Comparison of ENCODE assay signal across 12 cellular contexts in genomic region chr1:27869719-27870085, GRCh38. TPM values are rescaled to one million over a fixed set of nuclear protein-coding genes. Genes with fewer than 3 reads are reported as not detected.
A peak's percentile ranks its signal among the peaks of the same experiment; 100 is the strongest.
DNase-seq lines count a peak whose midpoint lies in the region; ATAC-seq and TF ChIP-seq lines count a peak whose summit lies in the region.
"Had no signal": no experiment of that assay in that cellular context is flagged by ENCODE, and none has a peak within 500 bp of the region (broad histone marks: within the 10 kb centered on the region; RNA-seq: fewer than 3 reads in every experiment).

No MANE protein-coding gene starts in this region.

- H3K4me1 ChIP-seq in testis: peaks cover 21% of the 10 kb centered on the region
- H3K4me1 ChIP-seq: foreskin keratinocyte had no signal

- no peak for ATAC-seq in activated T-cell treated with anti-CD3 and anti-CD28 coated beads, Interleukin-2, amount 50 U/mL, for 4 hours
- no peak for ATAC-seq in T-helper 17 cell
- no peak for ATAC-seq in GM19452 (IDR thresholded peaks at IDR 0.05; ENCODE audit: unreplicated experiment)
- ATAC-seq: foreskin keratinocyte had no signal

- TF ChIP-seq POLR2A in testis (IDR thresholded peaks at IDR 0.05): no peak

- no peaks in the 10 kb centered on the region for H3K9me3 Mint-ChIP-seq in activated T-cell treated with anti-CD3 and anti-CD28 coated beads, Interleukin-2, amount 50 U/mL, for 4 hours
- peaks cover 0 to 2% (median 0%) of the 10 kb centered on the region in 6 donors for H3K9me3 Mint-ChIP-seq in immature natural killer cell

- peak overlapping the region; percentile 36 to 81 for H3K27ac ChIP-seq in testis
- H3K27ac ChIP-seq: foreskin keratinocyte had no signal

- H3K27me3 ChIP-seq in testis: no peaks in the 10 kb centered on the region
- H3K27me3 ChIP-seq: adrenal gland had no signal

- 50 to 78% methylated on average over 1 of the region's 1 CpG for WGBS in testis, 2 donors

- peak overlapping the region; percentile 66 for H3K4me3 Mint-ChIP-seq in activated T-cell treated with anti-CD3 and anti-CD28 coated beads, Interleukin-2, amount 50 U/mL, for 4 hours
- H3K4me3 Mint-ChIP-seq in T-helper 17 cell: peak overlapping the region; percentile 85
- peak overlapping the region; percentile 80 to 89 (median 87) for H3K4me3 Mint-ChIP-seq in immature natural killer cell

- no peaks in the 10 kb centered on the region for H3K36me3 ChIP-seq in testis (ENCODE audit: low read depth, missing control alignments)
- H3K36me3 ChIP-seq: adrenal gland had no signal

- intact Hi-C loops in testis (cut with DNase I; ENCODE audit: low total_unique reads): no loop called here

- no peak for DNase-seq in activated T-cell treated with anti-CD3 and anti-CD28 coated beads, Interleukin-2, amount 50 U/mL, for 4 hours
- DNase-seq in activated T-cell treated with anti-CD3 and anti-CD28 coated beads for 4 hours (no peak), T-helper 17 cell (no peak), immature natural killer cell (no peak), testis (no peak), UCSD-AML1 (lab: John Stamatoyannopoulos, UW; ENCODE audit: unreplicated experiment) (no peak), EL (no peak)
- DNase-seq: DMS 273 treated with DMSO at 0.1 percent for 48 hours, foreskin keratinocyte, GOT3 had no signal

- TF ChIP-seq CTCF in testis (IDR thresholded peaks at IDR 0.05): no peak

- no peaks in the 10 kb centered on the region for H3K36me3 Mint-ChIP-seq in activated T-cell treated with anti-CD3 and anti-CD28 coated beads, Interleukin-2, amount 50 U/mL, for 4 hours (ENCODE audit: insufficient read depth)
- peaks cover 4% of the 10 kb centered on the region for H3K36me3 Mint-ChIP-seq in T-helper 17 cell (ENCODE audit: low read depth)
- H3K36me3 Mint-ChIP-seq in immature natural killer cell: peaks cover 0 to 4% (median 0%) of the 10 kb centered on the region in 3 donors

- H3K9me3 ChIP-seq in T-helper 17 cell (ENCODE audit: control insufficient read depth, low read length, poor library complexity, severe bottlenecking) (no peaks in the 10 kb centered on the region), testis (no peaks in the 10 kb centered on the region)
- H3K9me3 ChIP-seq: adrenal gland had no signal

- peaks cover 55% of the 10 kb centered on the region for H3K4me1 Mint-ChIP-seq in activated T-cell treated with anti-CD3 and anti-CD28 coated beads, Interleukin-2, amount 50 U/mL, for 4 hours (ENCODE audit: low read depth)
- H3K4me1 Mint-ChIP-seq in T-helper 17 cell: peaks cover 30% of the 10 kb centered on the region
- peaks cover 39 to 47% of the 10 kb centered on the region in 2 donors for H3K4me1 Mint-ChIP-seq in immature natural killer cell

- H3K27ac Mint-ChIP-seq in T-helper 17 cell: peak overlapping the region; percentile 94
- peak overlapping the region; percentile 94 to 99 (median 97) for H3K27ac Mint-ChIP-seq in immature natural killer cell

- no peak overlapping the region for H3K4me3 ChIP-seq in testis
- H3K4me3 ChIP-seq: adrenal gland had no signal

- H3K27me3 Mint-ChIP-seq in activated T-cell treated with anti-CD3 and anti-CD28 coated beads, Interleukin-2, amount 50 U/mL, for 4 hours (ENCODE audit: low read depth): no peaks in the 10 kb centered on the region
- H3K27me3 Mint-ChIP-seq in T-helper 17 cell (no peaks in the 10 kb centered on the region), immature natural killer cell (ENCODE audit: low read depth in 3 of 3) (peaks cover 9 to 19% (median 12%) of the 10 kb centered on the region in 3 donors)

RNA-seq across cellular contexts. Expression of gene THEMIS2, which starts 2.6 kb away (rescaled TPM):
- total RNA-seq in activated T-cell treated with anti-CD3 and anti-CD28 coated beads, Interleukin-2, amount 50 U/mL, for 4 hours: 10 to 100 TPM in 1 of 3 donors, 1 to 10 TPM in 2; 7.5 to 14.2 (median 9.9) TPM
- total RNA-seq in T-helper 17 cell: 10 to 100 TPM; 33.6 to 72.0 TPM
- polyA plus RNA-seq in immature natural killer cell: 100 to 1,000 TPM in 2 of 3 donors, 10 to 100 TPM in 1; 93.2 to 146 (median 101) TPM
- 100 to 1,000 TPM; 103 to 132 TPM for total RNA-seq in testis
- 56.9 TPM for polyA plus RNA-seq in testis (ENCODE audit: insufficient read depth, low read depth, low replicate concordance)

RNA-seq across cellular contexts. Expression of gene PPP1R8, which starts 39.1 kb away (rescaled TPM):
- 10 to 100 TPM; 67.7 to 82.5 (median 75.9) TPM for total RNA-seq in activated T-cell treated with anti-CD3 and anti-CD28 coated beads, Interleukin-2, amount 50 U/mL, for 4 hours
- total RNA-seq in T-helper 17 cell (10 to 100 TPM; 19.6 to 21.4 TPM), testis (10 to 100 TPM; 39.4 to 57.7 TPM)
- polyA plus RNA-seq in immature natural killer cell (10 to 100 TPM; 37.7 to 51.1 (median 45.1) TPM), testis (ENCODE audit: insufficient read depth, low read depth, low replicate concordance) (49.4 TPM)

RNA-seq across cellular contexts. Expression of gene RPA2, which starts 44.7 kb away (rescaled TPM):
- 100 to 1,000 TPM; 126 to 136 (median 130) TPM for total RNA-seq in activated T-cell treated with anti-CD3 and anti-CD28 coated beads, Interleukin-2, amount 50 U/mL, for 4 hours
- total RNA-seq in T-helper 17 cell (10 to 100 TPM; 21.3 to 33.3 TPM), testis (10 to 100 TPM; 67.7 to 71.3 TPM)
- polyA plus RNA-seq in immature natural killer cell (100 to 1,000 TPM; 258 to 407 (median 270) TPM), testis (ENCODE audit: insufficient read depth, low read depth, low replicate concordance) (131 TPM)
